Comparison of ENCODE assay signal across 19 cellular contexts in the genomic region with DNA sequence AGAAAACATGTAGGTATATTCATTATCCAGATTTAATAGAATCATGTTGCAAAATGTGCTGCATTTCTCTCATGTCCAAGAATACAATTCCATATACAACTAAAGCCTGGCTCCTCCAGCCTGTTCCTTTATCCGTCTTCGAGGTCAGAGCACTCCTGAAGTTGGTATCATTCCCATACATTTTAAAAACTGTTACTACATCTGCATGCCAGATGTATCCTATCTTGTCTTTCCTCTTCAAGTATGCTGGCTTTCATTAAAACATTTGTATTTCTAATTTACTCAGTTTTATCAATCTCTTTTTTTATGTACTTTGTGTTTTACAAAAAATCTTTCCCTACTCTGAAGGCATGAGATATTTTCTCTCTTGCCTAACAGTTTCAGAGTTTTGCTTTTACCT.
DNase-seq lines count a peak whose midpoint lies in the region; ATAC-seq and TF ChIP-seq lines count a peak whose summit lies in the region.
"Had no signal": no experiment of that assay in that cellular context is flagged by ENCODE, and none has a peak within 500 bp of the region (broad histone marks: within the 10 kb centered on the region; RNA-seq: fewer than 3 reads in every experiment).

No MANE protein-coding gene starts in this region.

- no peaks in the 10 kb centered on the region for H3K79me2 ChIP-seq in SK-N-SH (ENCODE audit: insufficient read depth)

- H3K4me2 ChIP-seq in SK-N-SH = no peak overlapping the region
- H3K4me2 ChIP-seq: A549, BLaER1, GM23338 had no signal

- no peaks in the 10 kb centered on the region for H3K9me3 ChIP-seq in SK-N-SH

- H3K27ac ChIP-seq in SK-N-SH (ENCODE audit: low read depth in 2 of 2, low read length in 1 of 2) = peak overlapping the region in 1 of 2 experiments; percentile 72; a peak in 2 of 4 replicates
- H3K27ac ChIP-seq: 22Rv1, A549, BLaER1, HL-60 had no signal

- POLR2A ChIA-PET in SK-N-SH (lab: Yijun Ruan, JAX) = no interaction called here

- no peaks in the 10 kb centered on the region; a peak in 2 of 4 replicates for H3K4me1 ChIP-seq in SK-N-SH (ENCODE audit: control insufficient read depth in 1 of 2, insufficient read depth in 2 of 2, low read depth in 1 of 2, low read length in 1 of 2)
- H3K4me1 ChIP-seq: A549, BLaER1 had no signal

- TF ChIP-seq RAD21 in SK-N-SH (IDR thresholded peaks at IDR 0.05; ENCODE audit: low read length) = no peak

- no peaks in the 10 kb centered on the region for H3F3A ChIP-seq in SK-N-SH (replicated peaks; ENCODE audit: insufficient read depth)

- ATAC-seq in GM21447 (IDR thresholded peaks at IDR 0.05; ENCODE audit: unreplicated experiment) (no peak), HG03139 (IDR thresholded peaks at IDR 0.05; ENCODE audit: unreplicated experiment) (no peak), GM21528 (IDR thresholded peaks at IDR 0.05; ENCODE audit: low FRiP score, unreplicated experiment) (no peak)
- ATAC-seq: A549, GM12878, GM23338, K562 had no signal

- no peak overlapping the region for H2AFZ ChIP-seq in SK-N-SH (ENCODE audit: low read depth)
- H2AFZ ChIP-seq: GM23338 had no signal

- no peaks in the 10 kb centered on the region for H3K9me2 ChIP-seq in SK-N-SH

- H3K9ac ChIP-seq in SK-N-SH = no peak overlapping the region
- H3K9ac ChIP-seq: BLaER1 had no signal

- H3K4me3 ChIP-seq in AG10803 (ENCODE audit: low read length) = no peak overlapping the region
- no peak overlapping the region for H3K4me3 ChIP-seq in SK-N-SH (ENCODE audit: low read depth in 2 of 2, low read length in 1 of 2)
- H3K4me3 ChIP-seq in foreskin fibroblast (ENCODE audit: low read depth in 1 of 2, low read length in 2 of 2) = no peak overlapping the region
- H3K4me3 ChIP-seq: A549, BLaER1, GM12878, GM23338, K562 had no signal

- H3K27me3 ChIP-seq in SK-N-SH (ENCODE audit: insufficient read depth) = no peaks in the 10 kb centered on the region
- H3K27me3 ChIP-seq: BLaER1 had no signal

- H3K36me3 ChIP-seq in SK-N-SH (replicated peaks in 1 of 2; ENCODE audit: control insufficient read depth in 1 of 2, insufficient read depth in 2 of 2, low read length in 1 of 2) = no peaks in the 10 kb centered on the region
- H3K36me3 ChIP-seq: BLaER1 had no signal

- TF ChIP-seq CTCF in AG10803 (conservative IDR thresholded peaks at IDR 0.05; ENCODE audit: low read length) (no peak), SK-N-SH (IDR thresholded peaks at IDR 0.05) (no peak), foreskin fibroblast (IDR thresholded peaks at IDR 0.05; ENCODE audit: low read depth, low read length) (no peak)

- CTCF ChIA-PET in SK-N-SH (lab: Yijun Ruan, JAX) = no interaction called here

- H4K20me1 ChIP-seq in SK-N-SH (ENCODE audit: insufficient read depth) = no peaks in the 10 kb centered on the region
- H4K20me1 ChIP-seq: BLaER1 had no signal

- DNase-seq in AG10803 (ENCODE audit: low read depth) (peak; percentile 69), SK-N-SH (no peak), fibroblast of gingiva (ENCODE audit: low read depth) (peak; percentile 31), foreskin fibroblast (peak; percentile 37 to 78)
- DNase-seq: Calu3; CD4-positive, alpha-beta memory T cell; DMS79 treated with DMSO at 0.1 percent for 48 hours; GF-D8; HCEC 1CT had no signal

- WGBS in SK-N-SH (ENCODE audit: low lambda C conversion rate) = 69% methylated on average over 2 of the region's 2 CpGs

- no peak for TF ChIP-seq EP300 in SK-N-SH (IDR thresholded peaks at IDR 0.05; ENCODE audit: borderline replicate concordance in 1 of 2, low read depth in 1 of 2, low read length in 1 of 2)

TF ChIP-seq in SK-N-SH, 30 proteins besides CTCF, POLR2A, EP300 and RAD21:
- TF ChIP-seq, protein P1, sequence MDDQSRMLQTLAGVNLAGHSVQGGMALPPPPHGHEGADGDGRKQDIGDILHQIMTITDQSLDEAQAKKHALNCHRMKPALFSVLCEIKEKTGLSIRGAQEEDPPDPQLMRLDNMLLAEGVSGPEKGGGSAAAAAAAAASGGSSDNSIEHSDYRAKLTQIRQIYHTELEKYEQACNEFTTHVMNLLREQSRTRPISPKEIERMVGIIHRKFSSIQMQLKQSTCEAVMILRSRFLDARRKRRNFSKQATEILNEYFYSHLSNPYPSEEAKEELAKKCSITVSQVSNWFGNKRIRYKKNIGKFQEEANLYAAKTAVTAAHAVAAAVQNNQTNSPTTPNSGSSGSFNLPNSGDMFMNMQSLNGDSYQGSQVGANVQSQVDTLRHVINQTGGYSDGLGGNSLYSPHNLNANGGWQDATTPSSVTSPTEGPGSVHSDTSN (IDR thresholded peaks at IDR 0.05) = no peak
- TF ChIP-seq TCF12 (IDR thresholded peaks at IDR 0.05) (peak; percentile 36; the same call in 1 of the 2 replicates), FOXM1 (IDR thresholded peaks at IDR 0.05; ENCODE audit: low read depth) (no peak), FOSL2 (IDR thresholded peaks at IDR 0.05; ENCODE audit: borderline replicate concordance, low read depth) (no peak), RCOR1 (IDR thresholded peaks at IDR 0.05; ENCODE audit: low read length) (peak; percentile 68; the same call in 1 of the 2 replicates)
TF ChIP-seq in SK-N-SH: peak in this region for 2.
